ENCODE assay signal across 8 cellular contexts in the genomic region with DNA sequence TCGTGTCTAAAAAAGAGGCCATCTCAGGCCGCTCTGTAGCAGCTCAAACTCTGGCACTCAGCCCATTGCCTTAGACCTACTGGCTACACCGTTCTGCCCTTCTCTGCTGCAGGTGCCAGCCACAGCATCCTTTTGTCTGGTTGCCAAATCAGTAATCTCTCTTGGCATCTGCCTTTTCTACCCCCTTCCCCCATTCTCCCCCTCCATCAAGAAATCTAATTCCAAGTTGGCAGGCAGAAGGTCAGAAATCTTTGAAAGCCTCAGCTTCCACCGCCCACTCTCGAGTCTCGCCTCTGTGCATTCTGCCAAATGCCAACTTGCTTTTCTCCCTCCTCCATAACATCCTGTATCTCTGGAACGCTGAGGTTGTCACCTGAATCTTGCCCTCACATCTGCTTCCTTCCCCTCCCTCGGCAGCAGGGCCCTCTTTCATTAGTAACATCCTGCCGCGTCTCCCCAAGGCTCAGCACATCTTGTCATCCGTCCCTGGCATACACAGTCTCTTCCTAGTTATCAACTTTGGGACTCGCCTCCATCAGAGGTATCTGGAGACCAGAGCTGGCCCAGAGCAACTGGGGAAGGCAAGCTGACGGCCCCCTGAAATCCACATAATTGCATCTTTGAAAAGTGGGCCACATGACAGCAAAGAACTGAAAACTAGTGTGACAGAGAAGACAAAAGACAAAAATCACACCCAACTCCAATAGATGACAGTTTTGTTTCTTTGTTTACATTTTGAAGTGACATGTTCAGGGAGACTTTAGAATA.
DNase-seq lines count a peak whose midpoint lies in the region; ATAC-seq lines count a peak whose summit lies in the region.

No MANE protein-coding gene starts in this region.

- ATAC-seq in HG03025 (IDR thresholded peaks at IDR 0.05; ENCODE audit: low FRiP score, unreplicated experiment) = no peak

- no peak overlapping the region for H3K27ac Mint-ChIP-seq in activated naive CD4-positive, alpha-beta T cell treated with anti-CD3 and anti-CD28 coated beads for 36 hours

- no peaks in the 10 kb centered on the region for H3K9me3 Mint-ChIP-seq in activated naive CD4-positive, alpha-beta T cell treated with anti-CD3 and anti-CD28 coated beads for 36 hours

- peak overlapping the region; percentile 57 for H3K27ac ChIP-seq in temporal lobe (ENCODE audit: low read depth, low read length)

- CTCF ChIA-PET in activated naive CD4-positive, alpha-beta T cell treated with anti-CD3 and anti-CD28 coated beads for 36 hours (lab: Charles Lee) = interaction anchor here (0.6 to 2.5 kb wide), 9 partner anchors 8 to 1943 kb away, joined by 3 to 10 read pairs (median 4); no protein-coding TSS in a partner anchor

- no peaks in the 10 kb centered on the region for H3K36me3 Mint-ChIP-seq in activated naive CD4-positive, alpha-beta T cell treated with anti-CD3 and anti-CD28 coated beads for 36 hours (ENCODE audit: low read depth)

- peaks cover 7% of the 10 kb centered on the region for H3K27me3 Mint-ChIP-seq in activated naive CD4-positive, alpha-beta T cell treated with anti-CD3 and anti-CD28 coated beads for 36 hours (ENCODE audit: low read depth)

- DNase-seq in activated naive CD4-positive, alpha-beta T cell treated with anti-CD3 and anti-CD28 coated beads for 36 hours = peak; percentile 24
- DNase-seq in activated naive CD4-positive, alpha-beta T cell treated with Interleukin-2 at 50 U/mL for 16 hours = no peak
- peak; percentile 28 for DNase-seq in SHP77 treated with DMSO at 0.1 percent for 48 hours (lab: John Stamatoyannopoulos, UW)
- peak; percentile 49 for DNase-seq in glomerular visceral epithelial cell (ENCODE audit: extremely low spot score)
- no peak for DNase-seq in OCI-M2 (lab: John Stamatoyannopoulos, UW; ENCODE audit: unreplicated experiment)
- DNase-seq in kidney glomerular epithelial cell (lab: John Stamatoyannopoulos, UW) = no peak

- H3K4me1 Mint-ChIP-seq in activated naive CD4-positive, alpha-beta T cell treated with anti-CD3 and anti-CD28 coated beads for 36 hours (ENCODE audit: low read depth) = peaks cover 14% of the 10 kb centered on the region

- H3K4me3 Mint-ChIP-seq in activated naive CD4-positive, alpha-beta T cell treated with anti-CD3 and anti-CD28 coated beads for 36 hours = no peak overlapping the region

- intact Hi-C loops in activated naive CD4-positive, alpha-beta T cell treated with anti-CD3 and anti-CD28 coated beads for 36 hours (cut with micrococcal nuclease) = loop anchor here (2.0 to 10.0 kb wide), 3 partner anchors 456 to 1696 kb away; no protein-coding TSS in a partner anchor

Comparison
In these comparisons a context has a peak if more than half of its experiments do, and no peak if none do; other contexts are left out.
1. DNase-seq: peak in activated naive CD4-positive, alpha-beta T cell treated with anti-CD3 and anti-CD28 coated beads for 36 hours (single experiment), SHP77 treated with DMSO at 0.1 percent for 48 hours (single experiment) and glomerular visceral epithelial cell (single experiment); none in activated naive CD4-positive, alpha-beta T cell treated with Interleukin-2 at 50 U/mL for 16 hours (single experiment), OCI-M2 (single experiment) and kidney glomerular epithelial cell (single experiment).